Comparison of ENCODE assay signal across 1 cellular context in the genomic region with DNA sequence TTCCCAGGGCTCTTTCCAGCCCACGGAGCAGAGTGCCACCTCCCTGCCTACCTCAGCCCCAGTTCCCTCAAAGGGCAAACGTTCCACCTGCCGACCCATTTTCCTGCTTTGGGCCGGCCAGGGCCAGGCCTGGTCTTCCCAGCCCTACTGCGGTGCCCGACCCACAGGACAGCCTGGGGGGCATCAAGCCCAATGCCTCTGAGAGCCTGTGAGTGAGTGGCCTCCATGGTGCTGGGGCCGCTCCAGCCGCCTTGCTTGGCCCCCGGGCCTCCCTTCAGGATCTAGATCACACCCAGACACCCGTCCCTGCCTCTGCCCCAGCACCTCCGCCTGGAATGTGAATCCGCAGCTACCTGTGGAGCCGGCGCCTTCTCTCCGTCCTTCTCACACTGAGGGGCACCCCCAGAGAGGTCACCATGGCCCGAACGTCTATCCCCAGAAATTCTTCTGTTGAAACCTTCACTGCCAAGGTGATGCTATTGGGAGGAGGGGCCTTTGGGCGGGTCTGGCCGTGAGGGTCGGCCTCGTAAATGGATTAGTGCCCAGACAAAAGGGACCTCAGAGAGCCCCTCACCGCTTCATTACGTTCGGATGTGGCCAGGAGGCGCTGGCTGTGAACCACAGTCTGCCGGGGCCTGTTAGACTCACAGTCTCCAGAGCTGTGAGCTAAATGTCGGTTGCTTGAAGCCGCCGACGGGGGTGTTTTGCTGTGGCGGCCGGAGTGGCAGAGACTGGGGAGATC.
TF ChIP-seq lines count a peak whose summit lies in the region.

No MANE protein-coding gene starts in this region.

TF ChIP-seq in Ishikawa, 13 proteins besides CTCF, POLR2A, EP300 and RAD21:
- TF ChIP-seq YY1 (IDR thresholded peaks at IDR 0.05; ENCODE audit: low read depth) (no peak), ZBTB7A (IDR thresholded peaks at IDR 0.05; ENCODE audit: low read depth) (0 out of 2 replicates have a peak, but pooled peaks have one; percentile 32), TCF12 (IDR thresholded peaks at IDR 0.05; ENCODE audit: low read depth) (0 out of 2 replicates have a peak, but pooled peaks have one; percentile 16)
- TF ChIP-seq, protein P1, sequence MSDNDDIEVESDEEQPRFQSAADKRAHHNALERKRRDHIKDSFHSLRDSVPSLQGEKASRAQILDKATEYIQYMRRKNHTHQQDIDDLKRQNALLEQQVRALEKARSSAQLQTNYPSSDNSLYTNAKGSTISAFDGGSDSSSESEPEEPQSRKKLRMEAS (IDR thresholded peaks at IDR 0.05), result 0 out of 2 replicates have a peak, but pooled peaks have one; percentile 21
TF ChIP-seq in Ishikawa: peak in this region for 3.
